6 cellular contexts compared by ENCODE assay signal in the genomic region with DNA sequence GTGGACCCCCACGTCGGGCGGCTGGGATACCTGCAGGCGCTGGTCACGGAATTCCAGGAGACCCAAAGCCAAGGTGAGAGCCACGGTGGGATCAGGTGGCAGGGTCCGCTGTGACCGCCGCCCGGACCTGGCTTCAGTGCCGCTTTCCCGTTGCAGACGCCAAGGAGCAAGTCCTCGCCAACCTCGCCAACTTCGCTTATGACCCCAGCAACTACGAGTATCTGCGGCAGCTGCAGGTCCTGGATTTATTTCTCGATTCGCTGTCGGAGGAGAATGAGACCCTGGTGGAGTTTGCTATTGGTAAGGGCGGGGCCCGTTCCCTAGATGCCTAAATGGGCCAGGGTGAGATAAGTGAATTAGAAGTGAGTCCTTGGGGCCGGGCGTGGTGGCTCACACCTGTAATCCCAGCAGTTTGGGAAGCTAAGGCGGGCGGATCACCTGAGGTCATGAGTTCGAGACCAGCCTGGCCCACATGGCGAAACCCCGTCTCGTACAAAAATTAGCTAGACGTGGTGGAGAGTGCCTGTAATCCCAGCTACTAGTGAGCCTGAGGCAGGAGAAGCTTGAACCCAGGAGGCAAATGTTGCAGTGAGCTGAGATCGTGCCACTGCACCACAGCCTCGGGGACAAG. TPM values are rescaled to one million over a fixed set of nuclear protein-coding genes. Genes with fewer than 3 reads are reported as not detected.
DNase-seq lines count a peak whose midpoint lies in the region; ATAC-seq and TF ChIP-seq lines count a peak whose summit lies in the region.

No MANE protein-coding gene starts in this region.

- peaks cover 5% of the 10 kb centered on the region for H3K4me1 ChIP-seq in mesodermal cell (ENCODE audit: control insufficient read depth, insufficient read depth, low read length, poor library complexity, severe bottlenecking)

- H3K27ac ChIP-seq in mesodermal cell (ENCODE audit: low read depth, low read length, severe bottlenecking): no peak overlapping the region

- no peaks in the 10 kb centered on the region for H3K9me3 Mint-ChIP-seq in activated T-helper 1 cell treated with anti-CD3 and anti-CD28 coated beads, Interleukin-12 subunit alpha, Interleukin-12 subunit beta, Interleukin-2, Interleukin-4 antibody, amounts not matched to agents 30 ng/mL and 10 ng/mL and 1 ng/mL, durations not matched to agents 14 hours and 24 hours and 36 hours

- H3K9me3 ChIP-seq in mesodermal cell (ENCODE audit: control insufficient read depth, low read length): no peaks in the 10 kb centered on the region

- peak overlapping the region; percentile 93 for H3K4me3 Mint-ChIP-seq in activated T-helper 1 cell treated with anti-CD3 and anti-CD28 coated beads, Interleukin-12 subunit alpha, Interleukin-12 subunit beta, Interleukin-2, Interleukin-4 antibody, amounts not matched to agents 30 ng/mL and 10 ng/mL and 1 ng/mL, durations not matched to agents 14 hours and 24 hours and 36 hours

- peak overlapping the region; percentile 79 for H3K27ac Mint-ChIP-seq in activated T-helper 1 cell treated with anti-CD3 and anti-CD28 coated beads, Interleukin-12 subunit alpha, Interleukin-12 subunit beta, Interleukin-2, Interleukin-4 antibody, amounts not matched to agents 30 ng/mL and 10 ng/mL and 1 ng/mL, durations not matched to agents 14 hours and 24 hours and 36 hours

- TF ChIP-seq CTCF in HFF-Myc (IDR thresholded peaks at IDR 0.05; ENCODE audit: low read depth, low read length, missing control alignments) (no peak), GM10266 (IDR thresholded peaks at IDR 0.05; ENCODE audit: control insufficient read depth, insufficient read depth, low read depth, missing control alignments) (no peak)

- no peak for ATAC-seq in HG03565 (IDR thresholded peaks at IDR 0.05; ENCODE audit: unreplicated experiment)

- WGBS in mesodermal cell (ENCODE audit: insufficient coverage in 2 of 2), 2 experiments: 25 to 41% methylated on average over 18 to 33 of the region's 34 CpGs

- peaks cover 41% of the 10 kb centered on the region for H3K4me1 Mint-ChIP-seq in activated T-helper 1 cell treated with anti-CD3 and anti-CD28 coated beads, Interleukin-12 subunit alpha, Interleukin-12 subunit beta, Interleukin-2, Interleukin-4 antibody, amounts not matched to agents 30 ng/mL and 10 ng/mL and 1 ng/mL, durations not matched to agents 14 hours and 24 hours and 36 hours (ENCODE audit: low read depth)

- no peaks in the 10 kb centered on the region for H3K27me3 Mint-ChIP-seq in activated T-helper 1 cell treated with anti-CD3 and anti-CD28 coated beads, Interleukin-12 subunit alpha, Interleukin-12 subunit beta, Interleukin-2, Interleukin-4 antibody, amounts not matched to agents 30 ng/mL and 10 ng/mL and 1 ng/mL, durations not matched to agents 14 hours and 24 hours and 36 hours (ENCODE audit: insufficient read depth)

- peaks cover 20% of the 10 kb centered on the region for H3K36me3 ChIP-seq in mesodermal cell (ENCODE audit: control insufficient read depth, insufficient read depth, low read length)

- intact Hi-C loops in activated T-helper 1 cell treated with anti-CD3 and anti-CD28 coated beads, Interleukin-12 subunit alpha, Interleukin-12 subunit beta, Interleukin-2, Interleukin-4 antibody, amounts not matched to agents 30 ng/mL and 10 ng/mL and 1 ng/mL, durations not matched to agents 14 hours and 24 hours and 36 hours (cut with micrococcal nuclease): loop anchor here (5.0 kb wide), 1 partner anchor 152 kb away; a partner anchor contains a TSS

- H3K36me3 Mint-ChIP-seq in activated T-helper 1 cell treated with anti-CD3 and anti-CD28 coated beads, Interleukin-12 subunit alpha, Interleukin-12 subunit beta, Interleukin-2, Interleukin-4 antibody, amounts not matched to agents 30 ng/mL and 10 ng/mL and 1 ng/mL, durations not matched to agents 14 hours and 24 hours and 36 hours (ENCODE audit: low read depth): peaks cover 16% of the 10 kb centered on the region

- H3K4me3 ChIP-seq in HFF-Myc (replicated peaks; ENCODE audit: low read depth, low read length): peak overlapping the region; percentile 69
- H3K4me3 ChIP-seq in mesodermal cell (ENCODE audit: extremely low read depth, insufficient read depth, low read length, poor library complexity, severe bottlenecking): peak overlapping the region; percentile 63

- DNase-seq in HFF-Myc (ENCODE audit: extremely low read depth, low read depth) (no peak), NCI-H1092 (lab: John Stamatoyannopoulos, UW) (no peak), GM10266 (ENCODE audit: extremely low spot score) (no peak)
- DNase-seq in activated T-helper 1 cell treated with anti-CD3 and anti-CD28 coated beads, Interleukin-12 subunit alpha, Interleukin-12 subunit beta, Interleukin-2, Interleukin-4 antibody, amounts not matched to agents 30 ng/mL and 10 ng/mL and 1 ng/mL, durations not matched to agents 14 hours and 24 hours and 36 hours (ENCODE audit: low spot score): no peak

RNA-seq across cellular contexts. Expression of a gene that starts 0.7 kb away (rescaled TPM):
- total RNA-seq in activated T-helper 1 cell treated with anti-CD3 and anti-CD28 coated beads, Interleukin-12 subunit alpha, Interleukin-12 subunit beta, Interleukin-2, Interleukin-4 antibody, amounts not matched to agents 30 ng/mL and 10 ng/mL and 1 ng/mL, durations not matched to agents 14 hours and 24 hours and 36 hours: 11.6 and 13.0 TPM in 2 replicates
- polyA plus RNA-seq in mesodermal cell (2013, experiment 1 of 2): 10.1 TPM
- 10.2 TPM for polyA plus RNA-seq in mesodermal cell (2013, experiment 2 of 2)

RNA-seq across cellular contexts. Expression of a gene that starts 21.1 kb away (rescaled TPM):
- total RNA-seq in activated T-helper 1 cell treated with anti-CD3 and anti-CD28 coated beads, Interleukin-12 subunit alpha, Interleukin-12 subunit beta, Interleukin-2, Interleukin-4 antibody, amounts not matched to agents 30 ng/mL and 10 ng/mL and 1 ng/mL, durations not matched to agents 14 hours and 24 hours and 36 hours: 80.0 and 80.1 TPM in 2 replicates
- 51.3 TPM for polyA plus RNA-seq in mesodermal cell (2013, experiment 1 of 2)
- polyA plus RNA-seq in mesodermal cell (2013, experiment 2 of 2): 43.2 TPM

RNA-seq across cellular contexts. Expression of a gene that starts 22.7 kb away (rescaled TPM):
- 5.5 and 7.2 TPM in 2 replicates for total RNA-seq in activated T-helper 1 cell treated with anti-CD3 and anti-CD28 coated beads, Interleukin-12 subunit alpha, Interleukin-12 subunit beta, Interleukin-2, Interleukin-4 antibody, amounts not matched to agents 30 ng/mL and 10 ng/mL and 1 ng/mL, durations not matched to agents 14 hours and 24 hours and 36 hours
- polyA plus RNA-seq in mesodermal cell (2013, experiment 1 of 2): 20.1 TPM
- polyA plus RNA-seq in mesodermal cell (2013, experiment 2 of 2): 19.1 TPM

RNA-seq across cellular contexts. Expression of a gene that starts 43.9 kb away (rescaled TPM):
- 271 and 299 TPM in 2 replicates for total RNA-seq in activated T-helper 1 cell treated with anti-CD3 and anti-CD28 coated beads, Interleukin-12 subunit alpha, Interleukin-12 subunit beta, Interleukin-2, Interleukin-4 antibody, amounts not matched to agents 30 ng/mL and 10 ng/mL and 1 ng/mL, durations not matched to agents 14 hours and 24 hours and 36 hours
- 232 TPM for polyA plus RNA-seq in mesodermal cell (2013, experiment 1 of 2)
- 214 TPM for polyA plus RNA-seq in mesodermal cell (2013, experiment 2 of 2)
